In the genomic region with DNA sequence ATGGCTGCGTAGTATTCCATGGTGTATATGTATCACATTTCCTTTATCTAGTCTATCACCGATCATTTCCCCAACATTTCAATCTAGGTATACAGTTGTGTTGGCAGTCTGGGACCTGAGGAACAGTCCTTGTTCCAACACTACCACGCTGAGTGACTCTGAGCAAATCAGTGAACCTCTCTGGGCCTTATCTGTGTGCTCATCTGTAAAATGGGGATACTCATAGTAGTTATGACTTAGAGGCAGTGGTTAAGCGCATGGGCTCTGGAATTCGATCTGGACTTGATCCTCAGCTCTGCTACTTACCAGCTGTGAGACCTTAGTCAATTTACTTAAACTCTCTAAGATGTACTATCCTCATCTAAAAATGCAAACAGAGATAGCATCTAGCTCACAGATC, we compare ENCODE assay signal across 20 cellular contexts.
DNase-seq lines count a peak whose midpoint lies in the region; ATAC-seq, FAIRE-seq and TF ChIP-seq lines count a peak whose summit lies in the region.
"Had no signal": no experiment of that assay in that cellular context is flagged by ENCODE, and none has a peak within 500 bp of the region (broad histone marks: within the 10 kb centered on the region; RNA-seq: fewer than 3 reads in every experiment).

No MANE protein-coding gene starts in this region.

- H3K27me3 ChIP-seq in bronchial epithelial cell (ENCODE audit: control insufficient read depth, insufficient read depth, low read length), result no peaks in the 10 kb centered on the region
- H3K27me3 ChIP-seq: SJSA1, tibial nerve had no signal

- H3K27ac ChIP-seq in kidney (ENCODE audit: low read depth in 2 of 2, low read length in 2 of 2), result no peak overlapping the region
- H3K27ac ChIP-seq: GM23248, PC-9, SJSA1 had no signal

- H3K27me3 Mint-ChIP-seq in activated T-cell treated with anti-CD3 and anti-CD28 coated beads, Interleukin-2, amount 50 U/mL, for 24 hours, result no peaks in the 10 kb centered on the region
- H3K27me3 Mint-ChIP-seq in T-cell, result no peaks in the 10 kb centered on the region
- no peaks in the 10 kb centered on the region for H3K27me3 Mint-ChIP-seq in stimulated activated memory B cell treated with anti-CD40 and anti-IgM and Interleukin-4, amounts not matched to agents 10 μg/mL and 1 μg/mL and 100 μg/mL, for 72 hours

- H3K4me3 ChIP-seq in bronchial epithelial cell (ENCODE audit: low read depth, low read length) (no peak overlapping the region), kidney (ENCODE audit: low read length in 2 of 2) (no peak overlapping the region)
- H3K4me3 ChIP-seq: GM23248, PC-9, SJSA1, tibial nerve had no signal

- no peak for TF ChIP-seq CTCF in bronchial epithelial cell (IDR thresholded peaks at IDR 0.05; ENCODE audit: insufficient read depth, low read length, severe bottlenecking)
- TF ChIP-seq CTCF in kidney (IDR thresholded peaks at IDR 0.05; ENCODE audit: borderline replicate concordance, extremely low read depth, insufficient read depth), result no peak

- DNase-seq in activated T-cell treated with anti-CD3 and anti-CD28 coated beads, Interleukin-2, amount 50 U/mL, for 24 hours, result no peak
- DNase-seq in activated T-cell treated with anti-CD3 and anti-CD28 coated beads, Interleukin-2, amount 50 U/mL, for 1 hour, result no peak
- DNase-seq in T-cell (no peak), bronchial epithelial cell (ENCODE audit: low read depth) (no peak), ecto neural progenitor cell (ENCODE audit: low spot score) (no peak), kidney (no peak), DMS 273 (lab: John Stamatoyannopoulos, UW; ENCODE audit: unreplicated experiment) (no peak)
- DNase-seq: activated CD4-positive, alpha-beta T cell treated with anti-CD3 and anti-CD28 coated beads for 1 hour; C1 segment of cervical spinal cord; DMS79 treated with DMSO at 0.1 percent for 48 hours; foreskin fibroblast; GM23248; hypothalamus; NCI-H1417 treated with DMSO at 0.1 percent for 48 hours; NCI-H2171 treated with DMSO at 0.1 percent for 48 hours; PC-9; stimulated activated CD4-positive, alpha-beta T cell treated with anti-CD3 and anti-CD28 coated beads, Interleukin-12 subunit alpha, Interleukin-12 subunit beta, amount 100 ng/mL, for 4 hours had no signal

- H3K9me3 ChIP-seq in kidney (ENCODE audit: control insufficient read depth in 1 of 2, low read length in 2 of 2), result no peaks in the 10 kb centered on the region
- H3K9me3 ChIP-seq: SJSA1, tibial nerve had no signal

- H3K36me3 ChIP-seq in bronchial epithelial cell (ENCODE audit: control insufficient read depth, insufficient read depth, low read length) (no peaks in the 10 kb centered on the region), kidney (ENCODE audit: control insufficient read depth in 1 of 2, insufficient read depth in 2 of 2, low read length in 2 of 2) (no peaks in the 10 kb centered on the region)
- H3K36me3 ChIP-seq: SJSA1, tibial nerve had no signal

- H3K9me3 Mint-ChIP-seq in activated T-cell treated with anti-CD3 and anti-CD28 coated beads, Interleukin-2, amount 50 U/mL, for 24 hours, result peaks cover 26% of the 10 kb centered on the region
- no peaks in the 10 kb centered on the region for H3K9me3 Mint-ChIP-seq in T-cell
- peaks cover 3% of the 10 kb centered on the region for H3K9me3 Mint-ChIP-seq in stimulated activated memory B cell treated with anti-CD40 and anti-IgM and Interleukin-4, amounts not matched to agents 10 μg/mL and 1 μg/mL and 100 μg/mL, for 72 hours

- CTCF ChIA-PET in T-cell (lab: Charles Lee), result no interaction called here

- intact Hi-C loops in kidney (cut with DNase I), result no loop called here

- peak in 1 of 4 experiments; percentile 28 for ATAC-seq in T-cell (replicated peaks in 1 of 4)
- ATAC-seq in stimulated activated memory B cell treated with anti-CD40 and anti-IgM and Interleukin-4, amounts not matched to agents 10 μg/mL and 1 μg/mL and 100 μg/mL, for 72 hours, result no peak

- H3K4me1 Mint-ChIP-seq in activated T-cell treated with anti-CD3 and anti-CD28 coated beads, Interleukin-2, amount 50 U/mL, for 24 hours (ENCODE audit: low read depth), result peaks cover 89% of the 10 kb centered on the region
- H3K4me1 Mint-ChIP-seq in T-cell, result peaks cover 76 to 85% (median 82%) of the 10 kb centered on the region in 3 donors
- peaks cover 69% of the 10 kb centered on the region for H3K4me1 Mint-ChIP-seq in stimulated activated memory B cell treated with anti-CD40 and anti-IgM and Interleukin-4, amounts not matched to agents 10 μg/mL and 1 μg/mL and 100 μg/mL, for 72 hours

- peak overlapping the region; percentile 93 for H3K27ac Mint-ChIP-seq in activated T-cell treated with anti-CD3 and anti-CD28 coated beads, Interleukin-2, amount 50 U/mL, for 24 hours
- H3K27ac Mint-ChIP-seq in T-cell, result peak overlapping the region; percentile 86 to 92
- peak overlapping the region; percentile 68 for H3K27ac Mint-ChIP-seq in stimulated activated memory B cell treated with anti-CD40 and anti-IgM and Interleukin-4, amounts not matched to agents 10 μg/mL and 1 μg/mL and 100 μg/mL, for 72 hours

- POLR2A ChIA-PET in T-cell (lab: Charles Lee), result interaction anchor here (0.6 to 0.8 kb wide), 2 partner anchors 9 to 24 kb away, joined by 3 read pairs; no protein-coding TSS in a partner anchor

- H3K36me3 Mint-ChIP-seq in activated T-cell treated with anti-CD3 and anti-CD28 coated beads, Interleukin-2, amount 50 U/mL, for 24 hours (ENCODE audit: low read depth), result peaks cover 61% of the 10 kb centered on the region
- peaks cover 43% of the 10 kb centered on the region for H3K36me3 Mint-ChIP-seq in T-cell
- peaks cover 65% of the 10 kb centered on the region for H3K36me3 Mint-ChIP-seq in stimulated activated memory B cell treated with anti-CD40 and anti-IgM and Interleukin-4, amounts not matched to agents 10 μg/mL and 1 μg/mL and 100 μg/mL, for 72 hours

- FAIRE-seq in bronchial epithelial cell (lab: Jason Lieb, UNC), result peak; percentile 40
- FAIRE-seq in kidney (lab: Jason Lieb, UNC), result no peak

- H3K9ac ChIP-seq in kidney (ENCODE audit: low read length in 2 of 2), result no peak overlapping the region
- H3K9ac ChIP-seq: GM23248 had no signal

- peak overlapping the region; percentile 33 for H3K4me3 Mint-ChIP-seq in activated T-cell treated with anti-CD3 and anti-CD28 coated beads, Interleukin-2, amount 50 U/mL, for 24 hours
- H3K4me3 Mint-ChIP-seq in T-cell, result peak overlapping the region; percentile 13 to 52 (median 15)
- H3K4me3 Mint-ChIP-seq in stimulated activated memory B cell treated with anti-CD40 and anti-IgM and Interleukin-4, amounts not matched to agents 10 μg/mL and 1 μg/mL and 100 μg/mL, for 72 hours, result peak overlapping the region; percentile 13

- peaks cover 12 to 28% of the 10 kb centered on the region in 2 donors for H3K4me1 ChIP-seq in kidney (ENCODE audit: control insufficient read depth in 1 of 2, insufficient read depth in 1 of 2, low read depth in 1 of 2, low read length in 2 of 2)
